In the genomic region with DNA sequence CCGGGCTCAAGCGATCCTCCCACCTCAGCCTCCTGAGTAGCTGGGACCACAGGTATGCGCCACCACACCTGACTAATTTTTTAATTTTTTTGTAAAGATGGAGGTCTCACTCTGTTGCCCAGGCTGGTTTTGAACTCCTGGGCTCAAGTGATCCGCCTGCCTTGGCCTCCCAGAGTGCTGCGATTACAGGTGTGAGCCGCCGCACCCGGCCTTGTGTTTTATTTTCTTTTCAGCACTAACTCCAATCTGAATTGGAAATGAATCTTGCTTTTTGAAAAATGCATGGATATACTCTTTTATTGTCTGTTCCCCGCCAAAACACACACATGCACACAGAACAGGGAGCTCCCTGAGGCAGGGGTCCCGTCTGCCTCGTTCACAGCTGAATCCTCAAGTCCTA, we compare ENCODE assay signal across 14 cellular contexts. TPM values are rescaled to one million over a fixed set of nuclear protein-coding genes. Genes with fewer than 3 reads are reported as not detected.
DNase-seq lines count a peak whose midpoint lies in the region; ATAC-seq and TF ChIP-seq lines count a peak whose summit lies in the region.
"Had no signal": no experiment of that assay in that cellular context is flagged by ENCODE, and none has a peak within 500 bp of the region (broad histone marks: within the 10 kb centered on the region; RNA-seq: fewer than 3 reads in every experiment).

No MANE protein-coding gene starts in this region.

- no peaks in the 10 kb centered on the region for H3K9me3 Mint-ChIP-seq in activated T-cell treated with anti-CD3 and anti-CD28 coated beads, Interleukin-2, amount 50 U/mL, for 24 hours
- H3K9me3 Mint-ChIP-seq in HFFc6 (no peaks in the 10 kb centered on the region), neural crest cell (no peaks in the 10 kb centered on the region)
- H3K9me3 Mint-ChIP-seq in activated naive CD8-positive, alpha-beta T cell treated with anti-CD3 and anti-CD28 coated beads, Interleukin-2, amount 10 ng/mL, durations not matched to agents 7 days and 5 days: no peaks in the 10 kb centered on the region

- no peak for ATAC-seq in activated naive CD8-positive, alpha-beta T cell treated with anti-CD3 and anti-CD28 coated beads, Interleukin-2, amount 10 ng/mL, durations not matched to agents 7 days and 5 days (ENCODE audit: low read depth)
- ATAC-seq in GM19397 (IDR thresholded peaks at IDR 0.05; ENCODE audit: unreplicated experiment): no peak

- TF ChIP-seq CTCF in HFFc6 (IDR thresholded peaks at IDR 0.05) (no peak), neural crest cell (conservative IDR thresholded peaks at IDR 0.05) (no peak)

- no peaks in the 10 kb centered on the region for H3K27me3 Mint-ChIP-seq in activated T-cell treated with anti-CD3 and anti-CD28 coated beads, Interleukin-2, amount 50 U/mL, for 24 hours
- H3K27me3 Mint-ChIP-seq in HFFc6 (ENCODE audit: insufficient read depth) (no peaks in the 10 kb centered on the region; the same call in 1 of the 2 replicates), neural crest cell (ENCODE audit: low read depth) (peaks cover 10% of the 10 kb centered on the region)
- peaks cover 4% of the 10 kb centered on the region for H3K27me3 Mint-ChIP-seq in activated naive CD8-positive, alpha-beta T cell treated with anti-CD3 and anti-CD28 coated beads, Interleukin-2, amount 10 ng/mL, durations not matched to agents 7 days and 5 days

- H3K27ac Mint-ChIP-seq in activated T-cell treated with anti-CD3 and anti-CD28 coated beads, Interleukin-2, amount 50 U/mL, for 24 hours: no peak overlapping the region
- H3K27ac Mint-ChIP-seq in HFFc6 (no peak overlapping the region; the same call in 1 of the 2 replicates), neural crest cell (ENCODE audit: unreplicated experiment) (no peak overlapping the region)
- peak overlapping the region; percentile 33 for H3K27ac Mint-ChIP-seq in activated naive CD8-positive, alpha-beta T cell treated with anti-CD3 and anti-CD28 coated beads, Interleukin-2, amount 10 ng/mL, durations not matched to agents 7 days and 5 days

- H3K36me3 Mint-ChIP-seq in activated T-cell treated with anti-CD3 and anti-CD28 coated beads, Interleukin-2, amount 50 U/mL, for 24 hours (ENCODE audit: low read depth): no peaks in the 10 kb centered on the region
- H3K36me3 Mint-ChIP-seq in HFFc6 (ENCODE audit: low read depth) (no peaks in the 10 kb centered on the region), neural crest cell (ENCODE audit: low read depth) (no peaks in the 10 kb centered on the region)
- H3K36me3 Mint-ChIP-seq in activated naive CD8-positive, alpha-beta T cell treated with anti-CD3 and anti-CD28 coated beads, Interleukin-2, amount 10 ng/mL, durations not matched to agents 7 days and 5 days: no peaks in the 10 kb centered on the region

- peak overlapping the region; percentile 83 for H3K4me3 Mint-ChIP-seq in activated T-cell treated with anti-CD3 and anti-CD28 coated beads, Interleukin-2, amount 50 U/mL, for 24 hours
- H3K4me3 Mint-ChIP-seq in HFFc6 (peak overlapping the region; percentile 94), neural crest cell (peak overlapping the region; percentile 91)
- peak overlapping the region; percentile 94 for H3K4me3 Mint-ChIP-seq in activated naive CD8-positive, alpha-beta T cell treated with anti-CD3 and anti-CD28 coated beads, Interleukin-2, amount 10 ng/mL, durations not matched to agents 7 days and 5 days

- DNase-seq in activated T-cell treated with anti-CD3 and anti-CD28 coated beads, Interleukin-2, amount 50 U/mL, for 24 hours: no peak
- DNase-seq in activated T-cell treated with anti-CD3 and anti-CD28 coated beads, Interleukin-2, amount 50 U/mL, for 1 hour: no peak
- DNase-seq in HFFc6: no peak
- DNase-seq in activated naive CD8-positive, alpha-beta T cell treated with anti-CD3 and anti-CD28 coated beads, Interleukin-2, amount 10 ng/mL, durations not matched to agents 7 days and 5 days: no peak
- no peak for DNase-seq in neural crest cell (ENCODE audit: low read depth, low spot score)
- no peak for DNase-seq in amygdala (lab: John Stamatoyannopoulos, UW)
- no peak for DNase-seq in activated CD4-positive, CD25-positive, alpha-beta regulatory T cell treated with anti-CD3 and anti-CD28 coated beads, Interleukin-2, amount 50 U/mL, for 72 hours
- DNase-seq: activated gamma-delta T cell treated with Interleukin-2 at 50 U/mL for 16 hours, KG1, mammary epithelial cell, NCI-H526 treated with DMSO at 0.1 percent for 48 hours, uterus had no signal

- H3K4me1 Mint-ChIP-seq in activated T-cell treated with anti-CD3 and anti-CD28 coated beads, Interleukin-2, amount 50 U/mL, for 24 hours (ENCODE audit: low read depth): peaks cover 22% of the 10 kb centered on the region
- peaks cover 48% of the 10 kb centered on the region for H3K4me1 Mint-ChIP-seq in HFFc6 (ENCODE audit: low read depth)
- H3K4me1 Mint-ChIP-seq in activated naive CD8-positive, alpha-beta T cell treated with anti-CD3 and anti-CD28 coated beads, Interleukin-2, amount 10 ng/mL, durations not matched to agents 7 days and 5 days: peaks cover 15% of the 10 kb centered on the region
- H3K4me1 Mint-ChIP-seq in neural crest cell: peaks cover 20% of the 10 kb centered on the region

- POLR2A ChIA-PET in activated naive CD8-positive, alpha-beta T cell treated with anti-CD3 and anti-CD28 coated beads, Interleukin-2, amount 10 ng/mL, durations not matched to agents 7 days and 5 days (lab: Charles Lee): interaction anchor here (1.2 kb wide), 1 partner anchor 24 kb away, joined by 3 read pairs; no protein-coding TSS in a partner anchor

RNA-seq across cellular contexts. Expression of a gene that starts 1.3 kb away (rescaled TPM):
- 10 to 100 TPM; 60.1 to 81.4 (median 66.8) TPM for total RNA-seq in HFFc6 (2021; fragmentation: NEBNext Ultra II Directional; extraction: Animal tissue kit (Norgen Biotek cat#: 25700))
- total RNA-seq in activated naive CD8-positive, alpha-beta T cell treated with anti-CD3 and anti-CD28 coated beads, Interleukin-2, amount 10 ng/mL, durations not matched to agents 7 days and 5 days: 10 to 100 TPM; 13.7 to 16.8 TPM
- total RNA-seq in neural crest cell: 34.3 and 36.7 TPM in 2 replicates

RNA-seq across cellular contexts. Expression of a gene that starts 1.8 kb away (rescaled TPM):
- total RNA-seq in HFFc6 (2021; fragmentation: NEBNext Ultra II Directional; extraction: Animal tissue kit (Norgen Biotek cat#: 25700)): not detected
- not detected for total RNA-seq in activated naive CD8-positive, alpha-beta T cell treated with anti-CD3 and anti-CD28 coated beads, Interleukin-2, amount 10 ng/mL, durations not matched to agents 7 days and 5 days
- not detected in 2 replicates for total RNA-seq in neural crest cell
- total RNA-seq: fibroblast of lung, mammary epithelial cell, uterus had no signal

RNA-seq across cellular contexts. Expression of a gene that starts 13.7 kb away (rescaled TPM):
- 10 to 100 TPM in 2 of 6 experiments, 1 to 10 TPM in 4; 8.6 to 11.3 (median 9.5) TPM for total RNA-seq in HFFc6 (2021; fragmentation: NEBNext Ultra II Directional; extraction: Animal tissue kit (Norgen Biotek cat#: 25700))
- 10 to 100 TPM in 1 of 2 experiments, 1 to 10 TPM in 1; 9.4 to 11.5 TPM for total RNA-seq in activated naive CD8-positive, alpha-beta T cell treated with anti-CD3 and anti-CD28 coated beads, Interleukin-2, amount 10 ng/mL, durations not matched to agents 7 days and 5 days
- 14.8 and 15.0 TPM in 2 replicates for total RNA-seq in neural crest cell

RNA-seq across cellular contexts. Expression of a gene that starts 19.6 kb away (rescaled TPM):
- total RNA-seq in HFFc6 (2021; fragmentation: NEBNext Ultra II Directional; extraction: Animal tissue kit (Norgen Biotek cat#: 25700)): not detected
- not detected for total RNA-seq in activated naive CD8-positive, alpha-beta T cell treated with anti-CD3 and anti-CD28 coated beads, Interleukin-2, amount 10 ng/mL, durations not matched to agents 7 days and 5 days
- 0.54 and 0.59 TPM in 2 replicates for total RNA-seq in neural crest cell
- total RNA-seq: fibroblast of lung, uterus had no signal

RNA-seq across cellular contexts. Expression of a gene that starts 22.3 kb away (rescaled TPM):
- 10 to 100 TPM; 53.3 to 72.0 (median 61.3) TPM for total RNA-seq in HFFc6 (2021; fragmentation: NEBNext Ultra II Directional; extraction: Animal tissue kit (Norgen Biotek cat#: 25700))
- 10 to 100 TPM; 14.5 to 15.0 TPM for total RNA-seq in activated naive CD8-positive, alpha-beta T cell treated with anti-CD3 and anti-CD28 coated beads, Interleukin-2, amount 10 ng/mL, durations not matched to agents 7 days and 5 days
- total RNA-seq in neural crest cell: 81.1 and 87.9 TPM in 2 replicates
